In the genomic region with DNA sequence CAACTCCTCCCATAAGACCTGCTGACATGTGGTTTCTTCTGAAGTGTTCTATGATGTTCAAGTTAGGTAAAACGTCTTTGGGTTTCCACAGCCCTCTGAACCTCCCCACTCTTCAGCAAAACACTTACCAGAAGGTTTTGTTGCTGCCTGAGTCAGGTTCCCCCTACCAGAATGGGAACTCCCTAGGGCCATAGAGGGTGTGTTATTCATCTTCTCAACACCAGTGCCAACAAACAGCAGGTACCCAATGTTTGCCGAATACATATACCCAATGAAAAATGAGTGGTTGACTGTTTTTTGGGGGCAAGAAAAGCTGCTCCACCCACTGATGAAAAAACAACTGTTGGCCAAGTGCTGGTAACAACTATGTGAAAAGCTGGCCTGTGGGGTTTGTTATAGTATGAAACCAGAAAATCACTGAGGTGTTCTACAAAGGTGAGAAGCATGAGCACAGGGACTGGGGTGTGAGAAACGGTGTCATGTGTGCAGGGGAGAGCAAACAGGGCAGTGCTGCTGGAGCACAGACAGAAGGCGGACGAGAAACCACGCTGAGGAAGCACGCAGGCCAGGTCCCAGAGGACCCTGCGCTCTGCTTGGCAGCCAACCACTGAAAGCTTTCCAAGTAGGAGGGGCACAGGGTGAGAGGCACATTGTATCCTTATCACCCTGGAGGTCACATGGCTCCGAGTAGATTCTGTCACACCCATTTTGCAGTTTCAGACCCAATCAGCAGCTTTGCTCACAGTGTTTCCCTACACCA, we compare ENCODE assay signal across 8 cellular contexts. TPM values are rescaled to one million over a fixed set of nuclear protein-coding genes. Genes with fewer than 3 reads are reported as not detected.
DNase-seq lines count a peak whose midpoint lies in the region; ATAC-seq and TF ChIP-seq lines count a peak whose summit lies in the region.

No MANE protein-coding gene starts in this region.

- POLR2A ChIA-PET in activated B cell treated with CpG ODN at 0.5 μM for 24 hours (lab: Charles Lee) = interaction anchor here (1.1 to 4.3 kb wide), 5 partner anchors 10 to 29 kb away, joined by 3 to 72 read pairs (median 6); partner anchors contain the start of gene ATP8A1

- TF ChIP-seq CTCF in activated B cell treated with CpG ODN at 0.5 μM for 24 hours (IDR thresholded peaks at IDR 0.05) (no peak), fibroblast of the aortic adventitia (IDR thresholded peaks at IDR 0.05; ENCODE audit: insufficient read depth, low read length) (no peak)

- peaks cover 4% of the 10 kb centered on the region for H3K9me3 Mint-ChIP-seq in activated B cell treated with CpG ODN at 0.5 μM for 24 hours

- H3K27me3 Mint-ChIP-seq in activated B cell treated with CpG ODN at 0.5 μM for 24 hours = no peaks in the 10 kb centered on the region

- H3K36me3 Mint-ChIP-seq in activated B cell treated with CpG ODN at 0.5 μM for 24 hours (ENCODE audit: low read depth) = peaks cover 3% of the 10 kb centered on the region

- ATAC-seq in HG03139 (IDR thresholded peaks at IDR 0.05; ENCODE audit: unreplicated experiment) (peak; percentile 91), activated B cell treated with CpG ODN at 0.5 μM for 24 hours (ENCODE audit: low read depth) (peak; percentile 91)

- no peak overlapping the region for H3K4me3 ChIP-seq in fibroblast of the aortic adventitia (ENCODE audit: low read depth, low read length)

- H3K27ac Mint-ChIP-seq in activated B cell treated with CpG ODN at 0.5 μM for 24 hours = peak overlapping the region; percentile 95

- intact Hi-C loops in activated B cell treated with CpG ODN at 0.5 μM for 24 hours (cut with micrococcal nuclease) = loop anchor here (1.0 to 2.0 kb wide), 4 partner anchors 10 to 59 kb away; partner anchors contain the start of gene ATP8A1

- peak overlapping the region; percentile 74 for H3K4me3 Mint-ChIP-seq in activated B cell treated with CpG ODN at 0.5 μM for 24 hours

- peaks cover 90% of the 10 kb centered on the region for H3K4me1 Mint-ChIP-seq in activated B cell treated with CpG ODN at 0.5 μM for 24 hours

- DNase-seq in stimulated activated naive CD4-positive, alpha-beta T cell (lab: John Stamatoyannopoulos, UW) = peak; percentile 19 to 85 (median 58)
- no peak for DNase-seq in stimulated activated naive CD4-positive, alpha-beta T cell treated with Interleukin-2 at 50 U/mL for 16 hours (lab: John Stamatoyannopoulos, UW)
- DNase-seq in activated B cell treated with CpG ODN at 0.5 μM for 24 hours (peak; percentile 57), fibroblast of the aortic adventitia (ENCODE audit: low read depth) (peak; percentile 67), SHP77 treated with DMSO at 0.1 percent for 48 hours (lab: John Stamatoyannopoulos, UW) (no peak), SKM-1 (lab: John Stamatoyannopoulos, UW; ENCODE audit: unreplicated experiment) (no peak)
- DNase-seq in stimulated activated CD8-positive, alpha-beta memory T cell treated with anti-CD3 and anti-CD28 coated beads, Interleukin-15, amount 100 ng/mL, for 48 hours (ENCODE audit: low read depth in 2 of 2) = peak; percentile 37 to 43

- CTCF ChIA-PET in activated B cell treated with CpG ODN at 0.5 μM for 24 hours (lab: Charles Lee) = interaction anchor here (0.9 to 2.4 kb wide), 4 partner anchors 10 to 29 kb away, joined by 3 to 7 read pairs (median 5); partner anchors contain the start of gene ATP8A1

RNA-seq across cellular contexts. Expression of gene ATP8A1, which starts 28.8 kb away (rescaled TPM):
- total RNA-seq in activated B cell treated with CpG ODN at 0.5 μM for 24 hours (27.9 and 35.6 TPM in 2 replicates), fibroblast of the aortic adventitia (ENCODE audit: low replicate concordance) (7.5 TPM in 2 replicates)

Comparison
In these comparisons a context has a peak if more than half of its experiments do, and no peak if none do; other contexts are left out.
1. DNase-seq: peak in stimulated activated naive CD4-positive, alpha-beta T cell (6 of 6), activated B cell treated with CpG ODN at 0.5 μM for 24 hours (single experiment), fibroblast of the aortic adventitia (single experiment) and stimulated activated CD8-positive, alpha-beta memory T cell treated with anti-CD3 and anti-CD28 coated beads, Interleukin-15, amount 100 ng/mL, for 48 hours (2 of 2); none in stimulated activated naive CD4-positive, alpha-beta T cell treated with Interleukin-2 at 50 U/mL for 16 hours (single experiment), SHP77 treated with DMSO at 0.1 percent for 48 hours (single experiment) and SKM-1 (single experiment).